8 cellular contexts compared by ENCODE assay signal in genomic region chr1:100351095-100351884, GRCh38. TPM values are rescaled to one million over a fixed set of nuclear protein-coding genes. Genes with fewer than 3 reads are reported as not detected.
DNase-seq lines count a peak whose midpoint lies in the region; ATAC-seq and TF ChIP-seq lines count a peak whose summit lies in the region.

No MANE protein-coding gene starts in this region.

- peak; percentile 65 for ATAC-seq in GM21360 (IDR thresholded peaks at IDR 0.05; ENCODE audit: unreplicated experiment)

- H3K4me1 ChIP-seq in endodermal cell (ENCODE audit: control insufficient read depth, insufficient read depth, low read length): no peaks in the 10 kb centered on the region

- peak; percentile 70 for TF ChIP-seq CTCF in endodermal cell (conservative IDR thresholded peaks at IDR 0.05)

- H3K27ac Mint-ChIP-seq in endodermal cell: peak overlapping the region; percentile 98

- no peaks in the 10 kb centered on the region for H3K9me3 Mint-ChIP-seq in endodermal cell

- no peaks in the 10 kb centered on the region for H3K27me3 ChIP-seq in endodermal cell (ENCODE audit: control insufficient read depth, insufficient read depth, low read length, poor library complexity, severe bottlenecking)

- no peaks in the 10 kb centered on the region for H3K27me3 Mint-ChIP-seq in endodermal cell (ENCODE audit: insufficient read depth)

- H3K9ac ChIP-seq in endodermal cell (ENCODE audit: extremely low read depth, low read length, poor library complexity, severe bottlenecking): peak overlapping the region; percentile 92

- peaks cover 9% of the 10 kb centered on the region for H3K36me3 ChIP-seq in endodermal cell (ENCODE audit: control insufficient read depth, insufficient read depth, low read length)

- peaks cover 26% of the 10 kb centered on the region for H3K4me1 Mint-ChIP-seq in endodermal cell

- H3K36me3 Mint-ChIP-seq in endodermal cell (ENCODE audit: low read depth): peaks cover 6% of the 10 kb centered on the region

- H3K27ac ChIP-seq in endodermal cell (ENCODE audit: low read depth, low read length): peak overlapping the region; percentile 98

- in situ Hi-C loops in Caki2 (cut with HindIII; ENCODE audit: low pct_unique_long_range_greater_than_20kb, low sequenced_read_pairs): no loop called here

- WGBS in endodermal cell (ENCODE audit: insufficient coverage in 1 of 2, insufficient read length in 1 of 2), 2 experiments: 4 to 5% methylated on average over 30 to 36 of the region's 36 CpGs

- peak overlapping the region; percentile 98 for H3K4me3 ChIP-seq in endodermal cell (ENCODE audit: low read length)

- DNase-seq in Caki2 (ENCODE audit: low read depth): peak; percentile 91
- DNase-seq in HT-29 (ENCODE audit: low spot score): peak; percentile 95
- DNase-seq in NOMO-1 (lab: John Stamatoyannopoulos, UW; ENCODE audit: unreplicated experiment in 2 of 2): peak; percentile 86 to 94
- peak; percentile 69 to 78 (median 75) for DNase-seq in activated CD8-positive, alpha-beta memory T cell treated with anti-CD3 and anti-CD28 coated beads for 48 hours (ENCODE audit: low read depth in 2 of 3, low spot score in 2 of 3)
- peak; percentile 97 for DNase-seq in endodermal cell
- DNase-seq in mesenteric fat pad (ENCODE audit: low spot score): peak; percentile 94
- DNase-seq in stimulated activated CD8-positive, alpha-beta memory T cell treated with anti-CD3 and anti-CD28 coated beads, Interleukin-15, amount 100 ng/mL, for 1 hour (ENCODE audit: low read depth): peak; percentile 68

- H3K9me3 ChIP-seq in endodermal cell (ENCODE audit: control insufficient read depth, low read length): no peaks in the 10 kb centered on the region

- peak overlapping the region; percentile 98 for H3K4me3 Mint-ChIP-seq in endodermal cell

RNA-seq across cellular contexts. Expression of gene CDC14A, which starts 1.0 kb away (rescaled TPM):
- total RNA-seq in Caki2 (2014; rRNA removed; shearing (Covaris generic); ENCODE audit: low replicate concordance): 5.1 and 6.5 TPM in 2 replicates
- total RNA-seq in HT-29 (2014; rRNA removed; shearing (Covaris generic)): 15.5 and 15.6 TPM in 2 replicates
- 10 to 100 TPM; 14.5 to 17.6 TPM for total RNA-seq in endodermal cell
- 9.9 TPM for polyA plus RNA-seq in endodermal cell (2013, experiment 1 of 2)
- 10.4 TPM for polyA plus RNA-seq in endodermal cell (2013, experiment 2 of 2)
- 6.8 TPM for total RNA-seq in mesenteric fat pad

Comparison
In these comparisons a context has a peak if more than half of its experiments do, and no peak if none do; other contexts are left out.
1. Peak in every context shown above with its lines: DNase-seq, ATAC-seq, H3K4me3 ChIP-seq and H3K27ac ChIP-seq.